ENCODE assay signal across 9 cellular contexts in genomic region chr14:20469890-20470858, GRCh38. TPM values are rescaled to one million over a fixed set of nuclear protein-coding genes. Genes with fewer than 3 reads are reported as not detected.
A peak's percentile ranks its signal among the peaks of the same experiment; 100 is the strongest.
DNase-seq lines count a peak whose midpoint lies in the region; ATAC-seq and TF ChIP-seq lines count a peak whose summit lies in the region.
"Had no signal": no experiment of that assay in that cellular context is flagged by ENCODE, and none has a peak within 500 bp of the region (broad histone marks: within the 10 kb centered on the region; RNA-seq: fewer than 3 reads in every experiment).

No MANE protein-coding gene starts in this region.

- peak overlapping the region; percentile 52 for H3K27ac ChIP-seq in SJSA1

- H3K27me3 ChIP-seq in SJSA1 (replicated peaks): no peaks in the 10 kb centered on the region

- H3K4me1 ChIP-seq in SJSA1 (replicated peaks): peaks cover 6% of the 10 kb centered on the region; the same call in 1 of the 2 replicates

- H3K4me3 ChIP-seq in SJSA1: peak overlapping the region; percentile 70

- no peak for TF ChIP-seq CTCF in progenitor cell of endocrine pancreas (IDR thresholded peaks at IDR 0.05; ENCODE audit: unreplicated experiment)

- DNase-seq in D341Med (ENCODE audit: low spot score) (peak; percentile 50), HUDEP-2 (lab: John Stamatoyannopoulos, UW; ENCODE audit: unreplicated experiment in 76 of 76) (peak in 49 of 76 experiments; percentile 9 to 71 (median 39)), SJSA1 (ENCODE audit: low read depth in 1 of 2, low spot score in 2 of 2) (peak; percentile 54 to 62), cardiac septum (ENCODE audit: low spot score) (peak; percentile 80), progenitor cell of endocrine pancreas (ENCODE audit: low spot score, unreplicated experiment) (no peak), GM19238 (ENCODE audit: insufficient read length, low spot score) (no peak)
- DNase-seq in activated naive CD8-positive, alpha-beta T cell treated with anti-CD3 and anti-CD28 coated beads, Interleukin-2, amount 10 ng/mL, durations not matched to agents 7 days and 5 days: peak; percentile 53

- peak; percentile 33 for ATAC-seq in GM21447 (IDR thresholded peaks at IDR 0.05; ENCODE audit: unreplicated experiment)
- ATAC-seq in activated naive CD8-positive, alpha-beta T cell treated with anti-CD3 and anti-CD28 coated beads, Interleukin-2, amount 10 ng/mL, durations not matched to agents 7 days and 5 days (ENCODE audit: low read depth): peak; percentile 27

- H3K36me3 Mint-ChIP-seq in activated naive CD8-positive, alpha-beta T cell treated with anti-CD3 and anti-CD28 coated beads, Interleukin-2, amount 10 ng/mL, durations not matched to agents 7 days and 5 days: peaks cover 41% of the 10 kb centered on the region
- peaks cover 17% of the 10 kb centered on the region for H3K36me3 Mint-ChIP-seq in progenitor cell of endocrine pancreas (ENCODE audit: insufficient read depth)

- H3K9me3 Mint-ChIP-seq in activated naive CD8-positive, alpha-beta T cell treated with anti-CD3 and anti-CD28 coated beads, Interleukin-2, amount 10 ng/mL, durations not matched to agents 7 days and 5 days: no peaks in the 10 kb centered on the region
- H3K9me3 Mint-ChIP-seq in progenitor cell of endocrine pancreas (ENCODE audit: low read depth): no peaks in the 10 kb centered on the region

- peaks cover 45% of the 10 kb centered on the region for H3K4me1 Mint-ChIP-seq in activated naive CD8-positive, alpha-beta T cell treated with anti-CD3 and anti-CD28 coated beads, Interleukin-2, amount 10 ng/mL, durations not matched to agents 7 days and 5 days
- peaks cover 17% of the 10 kb centered on the region for H3K4me1 Mint-ChIP-seq in progenitor cell of endocrine pancreas (ENCODE audit: low read depth)

- peak overlapping the region; percentile 99 for H3K27ac Mint-ChIP-seq in activated naive CD8-positive, alpha-beta T cell treated with anti-CD3 and anti-CD28 coated beads, Interleukin-2, amount 10 ng/mL, durations not matched to agents 7 days and 5 days
- peak overlapping the region; percentile 95 for H3K27ac Mint-ChIP-seq in progenitor cell of endocrine pancreas

- intact Hi-C loops in cardiac septum (cut with DNase I): loop anchor here (10.0 kb wide), 1 partner anchor 215 kb away; the partner anchor contains the start of genes ANG and RNASE4

- H3K4me3 Mint-ChIP-seq in activated naive CD8-positive, alpha-beta T cell treated with anti-CD3 and anti-CD28 coated beads, Interleukin-2, amount 10 ng/mL, durations not matched to agents 7 days and 5 days: peak overlapping the region; percentile 99
- peak overlapping the region; percentile 94 for H3K4me3 Mint-ChIP-seq in progenitor cell of endocrine pancreas (ENCODE audit: low read depth)

- no peaks in the 10 kb centered on the region; the same call in 1 of the 2 replicates for H3K9me3 ChIP-seq in SJSA1 (replicated peaks)

- H3K36me3 ChIP-seq in SJSA1: peaks cover 28% of the 10 kb centered on the region

- POLR2A ChIA-PET in activated naive CD8-positive, alpha-beta T cell treated with anti-CD3 and anti-CD28 coated beads, Interleukin-2, amount 10 ng/mL, durations not matched to agents 7 days and 5 days (lab: Charles Lee): interaction anchor here (0.6 to 3.1 kb wide), 20 partner anchors 8 to 212 kb away, joined by 3 to 36 read pairs (median 6); partner anchors contain the start of genes APEX1, CCNB1IP1, OSGEP and PARP2

- no peaks in the 10 kb centered on the region for H3K27me3 Mint-ChIP-seq in activated naive CD8-positive, alpha-beta T cell treated with anti-CD3 and anti-CD28 coated beads, Interleukin-2, amount 10 ng/mL, durations not matched to agents 7 days and 5 days
- H3K27me3 Mint-ChIP-seq in progenitor cell of endocrine pancreas: no peaks in the 10 kb centered on the region

RNA-seq across cellular contexts. Expression of gene PNP, which starts 1.0 kb away (rescaled TPM):
- total RNA-seq in SJSA1 (2014; rRNA removed; shearing (Covaris generic)): 27.3 and 34.8 TPM in 2 replicates
- 100 to 1,000 TPM; 135 to 141 TPM for total RNA-seq in activated naive CD8-positive, alpha-beta T cell treated with anti-CD3 and anti-CD28 coated beads, Interleukin-2, amount 10 ng/mL, durations not matched to agents 7 days and 5 days
- total RNA-seq in cardiac septum (17.4 TPM), progenitor cell of endocrine pancreas (45.9 and 48.9 TPM in 2 replicates)

RNA-seq across cellular contexts. Expression of gene PIP4P1, which starts 8.9 kb away (rescaled TPM):
- 18.9 and 20.5 TPM in 2 replicates for total RNA-seq in SJSA1 (2014; rRNA removed; shearing (Covaris generic))
- 10 to 100 TPM; 42.4 to 45.8 TPM for total RNA-seq in activated naive CD8-positive, alpha-beta T cell treated with anti-CD3 and anti-CD28 coated beads, Interleukin-2, amount 10 ng/mL, durations not matched to agents 7 days and 5 days
- total RNA-seq in cardiac septum (18.2 TPM), progenitor cell of endocrine pancreas (41.1 and 45.6 TPM in 2 replicates)

RNA-seq across cellular contexts. Expression of gene APEX1, which starts 15.1 kb away (rescaled TPM):
- 43.8 and 60.4 TPM in 2 replicates for total RNA-seq in SJSA1 (2014; rRNA removed; shearing (Covaris generic))
- 100 to 1,000 TPM; 118 to 123 TPM for total RNA-seq in activated naive CD8-positive, alpha-beta T cell treated with anti-CD3 and anti-CD28 coated beads, Interleukin-2, amount 10 ng/mL, durations not matched to agents 7 days and 5 days
- total RNA-seq in cardiac septum (66.0 TPM), progenitor cell of endocrine pancreas (309 and 322 TPM in 2 replicates)

RNA-seq across cellular contexts. Expression of gene OSGEP, which starts 15.6 kb away (rescaled TPM):
- 27.3 and 64.2 TPM in 2 replicates for total RNA-seq in SJSA1 (2014; rRNA removed; shearing (Covaris generic))
- 10 to 100 TPM; 63.5 to 65.3 TPM for total RNA-seq in activated naive CD8-positive, alpha-beta T cell treated with anti-CD3 and anti-CD28 coated beads, Interleukin-2, amount 10 ng/mL, durations not matched to agents 7 days and 5 days
- total RNA-seq in cardiac septum: 21.2 TPM
- 89.0 and 94.4 TPM in 2 replicates for total RNA-seq in progenitor cell of endocrine pancreas

RNA-seq across cellular contexts. Expression of gene KLHL33, which starts 34.2 kb away (rescaled TPM):
- not detected in 2 replicates for total RNA-seq in SJSA1 (2014; rRNA removed; shearing (Covaris generic))
- 1 to 10 TPM; 3.4 to 3.6 TPM for total RNA-seq in activated naive CD8-positive, alpha-beta T cell treated with anti-CD3 and anti-CD28 coated beads, Interleukin-2, amount 10 ng/mL, durations not matched to agents 7 days and 5 days
- total RNA-seq in cardiac septum (0.35 TPM), progenitor cell of endocrine pancreas (0.04 and 0.05 TPM in 2 replicates)
- total RNA-seq: glomerular endothelial cell had no signal

Comparison
In these comparisons a context has a peak if more than half of its experiments do, and no peak if none do; other contexts are left out.
1. DNase-seq: peak in D341Med (single experiment), HUDEP-2 (49 of 76), SJSA1 (2 of 2), activated naive CD8-positive, alpha-beta T cell treated with anti-CD3 and anti-CD28 coated beads, Interleukin-2, amount 10 ng/mL, durations not matched to agents 7 days and 5 days (single experiment) and cardiac septum (single experiment); none in progenitor cell of endocrine pancreas (single experiment) and GM19238 (single experiment).